Comparison of ENCODE assay signal across 32 cellular contexts in genomic region chr12:98317939-98318899, GRCh38.
"Had no signal": no experiment of that assay in that cellular context is flagged by ENCODE, and none has a peak within 500 bp of the region (broad histone marks: within the 10 kb centered on the region; RNA-seq: fewer than 3 reads in every experiment).

No MANE protein-coding gene starts in this region.

- H3K27ac Mint-ChIP-seq: activated naive CD4-positive, alpha-beta T cell treated with anti-CD3 and anti-CD28 coated beads for 36 hours; activated naive CD8-positive, alpha-beta T cell treated with anti-CD3 and anti-CD28 coated beads for 36 hours; activated T-helper 1 cell treated with anti-CD3 and anti-CD28 coated beads, Interleukin-12 subunit alpha, Interleukin-12 subunit beta, Interleukin-2, Interleukin-4 antibody, amounts not matched to agents 30 ng/mL and 10 ng/mL and 1 ng/mL, durations not matched to agents 14 hours and 24 hours and 36 hours; mesothelial cell of epicardium; naive B cell had no signal

- ATAC-seq: body of pancreas; left colon; stimulated activated naive CD8-positive, alpha-beta T cell treated with anti-CD3 and anti-CD28 coated beads, Interleukin-15, Interleukin-2, amounts not matched to agents 100 U/mL and 50 U/mL, for 24 hours had no signal

- H3K36me3 ChIP-seq: adrenal gland, esophagus squamous epithelium, right atrium auricular region, transverse colon had no signal

- H3K9me3 Mint-ChIP-seq: activated naive CD4-positive, alpha-beta T cell treated with anti-CD3 and anti-CD28 coated beads for 36 hours; activated naive CD8-positive, alpha-beta T cell treated with anti-CD3 and anti-CD28 coated beads for 36 hours; activated T-helper 1 cell treated with anti-CD3 and anti-CD28 coated beads, Interleukin-12 subunit alpha, Interleukin-12 subunit beta, Interleukin-2, Interleukin-4 antibody, amounts not matched to agents 30 ng/mL and 10 ng/mL and 1 ng/mL, durations not matched to agents 14 hours and 24 hours and 36 hours had no signal

- H3K4me1 ChIP-seq: adrenal gland, body of pancreas, esophagus squamous epithelium, right atrium auricular region, testis, transverse colon had no signal

- H3K27me3 Mint-ChIP-seq: activated naive CD8-positive, alpha-beta T cell treated with anti-CD3 and anti-CD28 coated beads for 36 hours had no signal

- H3K27ac ChIP-seq: adrenal gland, body of pancreas, epithelial cell of prostate, esophagus squamous epithelium, hepatocyte, right atrium auricular region, testis, transverse colon, VCaP had no signal

- DNase-seq: activated CD4-positive, alpha-beta T cell treated with anti-CD3 and anti-CD28 coated beads for 4 hours; activated CD4-positive, alpha-beta T cell treated with anti-CD3 and anti-CD28 coated beads, Interleukin-2, amount 50 U/mL, for 4 hours; activated CD8-positive, alpha-beta memory T cell treated with anti-CD3 and anti-CD28 coated beads for 24 hours; activated CD8-positive, alpha-beta memory T cell treated with anti-CD3 and anti-CD28 coated beads, Interleukin-2, amount 50 U/mL, for 4 hours; activated effector memory CD4-positive, alpha-beta T cell treated with anti-CD3 and anti-CD28 coated beads, Interleukin-2, amount 50 U/mL, for 16 hours; activated naive CD4-positive, alpha-beta T cell treated with anti-CD3 and anti-CD28 coated beads for 36 hours; activated naive CD8-positive, alpha-beta T cell treated with anti-CD3 and anti-CD28 coated beads for 36 hours; activated T-cell treated with anti-CD3 and anti-CD28 coated beads, Interleukin-2, amount 50 U/mL, for 1 hour; adrenal gland; aorta; body of pancreas; effector CD8-positive, alpha-beta T cell; esophagus squamous epithelium; foreskin melanocyte; left colon; mammary epithelial cell; naive B cell; nucleus accumbens; stimulated activated CD4-positive, alpha-beta T cell treated with anti-CD3 and anti-CD28 coated beads, Interleukin-15, amount 100 ng/mL, for 24 hours; stimulated activated naive CD8-positive, alpha-beta T cell treated with anti-CD3 and anti-CD28 coated beads, Interleukin-15, Interleukin-2, amounts not matched to agents 100 U/mL and 50 U/mL, for 24 hours; testis; transverse colon had no signal

- H3K27me3 ChIP-seq: adrenal gland, body of pancreas, esophagus squamous epithelium, hepatocyte, right atrium auricular region, testis, transverse colon had no signal

- H3K4me3 Mint-ChIP-seq: activated naive CD4-positive, alpha-beta T cell treated with anti-CD3 and anti-CD28 coated beads for 36 hours; activated naive CD8-positive, alpha-beta T cell treated with anti-CD3 and anti-CD28 coated beads for 36 hours; activated T-helper 1 cell treated with anti-CD3 and anti-CD28 coated beads, Interleukin-12 subunit alpha, Interleukin-12 subunit beta, Interleukin-2, Interleukin-4 antibody, amounts not matched to agents 30 ng/mL and 10 ng/mL and 1 ng/mL, durations not matched to agents 14 hours and 24 hours and 36 hours; mesothelial cell of epicardium; naive B cell had no signal

- H3K36me3 Mint-ChIP-seq: activated naive CD8-positive, alpha-beta T cell treated with anti-CD3 and anti-CD28 coated beads for 36 hours; mesothelial cell of epicardium; naive B cell had no signal

- FAIRE-seq: colon, endometrium, keratinocyte, urothelium cell line had no signal

- H3K4me3 ChIP-seq: adrenal gland, body of pancreas, esophagus squamous epithelium, hepatocyte, right atrium auricular region, testis, transverse colon had no signal

- H3K4me1 Mint-ChIP-seq: activated naive CD8-positive, alpha-beta T cell treated with anti-CD3 and anti-CD28 coated beads for 36 hours; naive B cell had no signal

- H3K4me2 ChIP-seq: hepatocyte had no signal

- H3K9me3 ChIP-seq: adrenal gland, body of pancreas, esophagus squamous epithelium, testis, transverse colon had no signal

- H2AFZ ChIP-seq: hepatocyte had no signal

- H3K79me2 ChIP-seq: hepatocyte had no signal
